8 cellular contexts compared by ENCODE assay signal in genomic region chr7:135210818-135211178, GRCh38. TPM values are rescaled to one million over a fixed set of nuclear protein-coding genes. Genes with fewer than 3 reads are reported as not detected.
A peak's percentile ranks its signal among the peaks of the same experiment; 100 is the strongest.
DNase-seq lines count a peak whose midpoint lies in the region; ATAC-seq and TF ChIP-seq lines count a peak whose summit lies in the region.

No MANE protein-coding gene starts in this region.

- no peaks in the 10 kb centered on the region for H3K27me3 Mint-ChIP-seq in memory B cell

- DNase-seq in NT2/D1 (ENCODE audit: low read depth, low spot score) (no peak), choroid plexus epithelial cell (ENCODE audit: low read depth) (no peak), memory B cell (ENCODE audit: low spot score in 2 of 2) (no peak)

- H3K4me1 Mint-ChIP-seq in memory B cell: peaks cover 25% of the 10 kb centered on the region

- H3K4me3 ChIP-seq in ACC112 (ENCODE audit: low read depth, low read length) (peak overlapping the region; percentile 78), NT2/D1 (ENCODE audit: insufficient read length, low read depth) (peak overlapping the region; percentile 78), choroid plexus epithelial cell (ENCODE audit: low read depth, low read length) (peak overlapping the region; percentile 94), urinary bladder (ENCODE audit: low read depth, low read length) (peak overlapping the region; percentile 72)

- H3K36me3 ChIP-seq in ACC112 (ENCODE audit: insufficient read depth, low read length) (no peaks in the 10 kb centered on the region), NT2/D1 (ENCODE audit: insufficient read depth, insufficient read length, low read length) (peaks cover 10% of the 10 kb centered on the region), urinary bladder (ENCODE audit: insufficient read depth) (no peaks in the 10 kb centered on the region)

- no peaks in the 10 kb centered on the region for H3K9me3 ChIP-seq in NT2/D1 (ENCODE audit: insufficient read depth, low read length)

- H2AFZ ChIP-seq in ACC112 (ENCODE audit: low read length, unreplicated experiment): peak overlapping the region; percentile 88

- H3K4me1 ChIP-seq in ACC112 (ENCODE audit: control insufficient read depth, insufficient read depth, low read length, unreplicated experiment) (peaks cover 4% of the 10 kb centered on the region), NT2/D1 (ENCODE audit: insufficient read depth, insufficient read length) (peaks cover 2% of the 10 kb centered on the region), urinary bladder (ENCODE audit: insufficient read depth) (no peaks in the 10 kb centered on the region)

- H3K27ac ChIP-seq in ACC112 (ENCODE audit: low read depth, low read length) (no peak overlapping the region), urinary bladder (ENCODE audit: low read depth) (peak overlapping the region; percentile 87)

- no peaks in the 10 kb centered on the region for H3K9me3 Mint-ChIP-seq in memory B cell

- peak overlapping the region; percentile 90 for H3K9ac ChIP-seq in NT2/D1 (ENCODE audit: insufficient read length, low read depth)

- no peaks in the 10 kb centered on the region for H3K27me3 ChIP-seq in ACC112 (ENCODE audit: insufficient read depth, low read length)
- H3K27me3 ChIP-seq in NT2/D1 (ENCODE audit: insufficient read depth, insufficient read length): peaks cover 9% of the 10 kb centered on the region

- no peaks in the 10 kb centered on the region for H3K79me2 ChIP-seq in ACC112 (ENCODE audit: control insufficient read depth, insufficient read depth, low read length, unreplicated experiment)

- no peak for TF ChIP-seq CTCF in choroid plexus epithelial cell (conservative IDR thresholded peaks at IDR 0.05; ENCODE audit: low read depth, low read length)

- ATAC-seq in GM19324 (IDR thresholded peaks at IDR 0.05; ENCODE audit: low FRiP score, unreplicated experiment) (peak; percentile 4), memory B cell (ENCODE audit: low read depth) (no peak), GM21717 (IDR thresholded peaks at IDR 0.05; ENCODE audit: unreplicated experiment) (no peak), HG02763 (IDR thresholded peaks at IDR 0.05; ENCODE audit: unreplicated experiment) (no peak)

- no peaks in the 10 kb centered on the region for H3K36me3 Mint-ChIP-seq in memory B cell

- WGBS in urinary bladder: 1% methylated on average over 14 of the region's 14 CpGs

- peak overlapping the region; percentile 99 for H3K4me3 Mint-ChIP-seq in memory B cell

- peak overlapping the region; percentile 95 for H3K27ac Mint-ChIP-seq in memory B cell

RNA-seq across cellular contexts. Expression of gene WDR91, which starts 0.5 kb away (rescaled TPM):
- total RNA-seq in urinary bladder: 11.4 TPM
- polyA plus RNA-seq in urinary bladder: 14.1 TPM

RNA-seq across cellular contexts. Expression of gene STRA8, which starts 22.8 kb away (rescaled TPM):
- not detected for total RNA-seq in urinary bladder
- polyA plus RNA-seq in urinary bladder: not detected

RNA-seq across cellular contexts. Expression of gene CYREN, which starts 40.3 kb away (rescaled TPM):
- total RNA-seq in urinary bladder: 22.0 TPM
- polyA plus RNA-seq in urinary bladder: 33.5 TPM
